11 cellular contexts compared by ENCODE assay signal in genomic region chr5:142322403-142322746, GRCh38. TPM values are rescaled to one million over a fixed set of nuclear protein-coding genes. Genes with fewer than 3 reads are reported as not detected.
DNase-seq lines count a peak whose midpoint lies in the region; ATAC-seq and TF ChIP-seq lines count a peak whose summit lies in the region.
"Had no signal": no experiment of that assay in that cellular context is flagged by ENCODE, and none has a peak within 500 bp of the region (broad histone marks: within the 10 kb centered on the region; RNA-seq: fewer than 3 reads in every experiment).

No MANE protein-coding gene starts in this region.

- 91 to 93% methylated on average over 5 of the region's 5 CpGs for WGBS in GM23248 (ENCODE audit: low coverage in 1 of 2, low lambda C conversion rate in 2 of 2, missing lambda C conversion rate in 2 of 2), 2 experiments
- no CpG with 5 or more reads among the region's 5 CpGs for WGBS in iPS DF 6.9 (ENCODE audit: insufficient coverage, insufficient read length)

- H3K27me3 Mint-ChIP-seq in activated CD8-positive, alpha-beta T cell treated with anti-CD3 and anti-CD28 coated beads for 36 hours: peaks cover 52% of the 10 kb centered on the region

- peak overlapping the region; percentile 72 for H3K4me2 ChIP-seq in GM23248 (ENCODE audit: unreplicated experiment)

- H3K9ac ChIP-seq in GM23248: peak overlapping the region; percentile 93

- ATAC-seq in GM18511 (IDR thresholded peaks at IDR 0.05; ENCODE audit: unreplicated experiment): no peak
- ATAC-seq in activated CD8-positive, alpha-beta T cell treated with anti-CD3 and anti-CD28 coated beads for 36 hours: no peak
- ATAC-seq: foreskin keratinocyte had no signal

- intact Hi-C loops in ascending aorta (cut with DNase I): loop anchor here (5.0 kb wide), 2 partner anchors 35 to 170 kb away; no protein-coding TSS in a partner anchor
- intact Hi-C loops in activated CD8-positive, alpha-beta T cell treated with anti-CD3 and anti-CD28 coated beads for 36 hours (cut with micrococcal nuclease): no loop called here

- in situ Hi-C loops in GM23248 (cut with MboI): loop anchor here (10.0 kb wide), 1 partner anchor 222 kb away; no protein-coding TSS in a partner anchor

- H3K4me1 ChIP-seq in GM23248 (ENCODE audit: insufficient read depth): peaks cover 61% of the 10 kb centered on the region
- peaks cover 3 to 32% of the 10 kb centered on the region in 2 donors for H3K4me1 ChIP-seq in ascending aorta
- peaks cover 8% of the 10 kb centered on the region for H3K4me1 ChIP-seq in iPS DF 6.9 (ENCODE audit: control insufficient read depth, insufficient read depth, low read length)

- no peaks in the 10 kb centered on the region for H3K9me3 Mint-ChIP-seq in activated CD8-positive, alpha-beta T cell treated with anti-CD3 and anti-CD28 coated beads for 36 hours
- H3K9me3 Mint-ChIP-seq: activated CD4-positive, alpha-beta T cell treated with anti-CD3 and anti-CD28 coated beads, Interleukin-2, amount 10 ng/mL, durations not matched to agents 24 days and 14 days had no signal

- no peak overlapping the region for H3K4me3 Mint-ChIP-seq in activated CD8-positive, alpha-beta T cell treated with anti-CD3 and anti-CD28 coated beads for 36 hours

- H3K36me3 Mint-ChIP-seq in activated CD8-positive, alpha-beta T cell treated with anti-CD3 and anti-CD28 coated beads for 36 hours (ENCODE audit: low read depth): no peaks in the 10 kb centered on the region

- no peak overlapping the region for H2AFZ ChIP-seq in GM23248

- peaks cover 39% of the 10 kb centered on the region for H3K4me1 Mint-ChIP-seq in activated CD8-positive, alpha-beta T cell treated with anti-CD3 and anti-CD28 coated beads for 36 hours (ENCODE audit: low read depth)

- H3K4me3 ChIP-seq in GM23248 (peak overlapping the region; percentile 80), ascending aorta (peak overlapping the region; percentile 83 to 90), iPS DF 6.9 (ENCODE audit: low read length) (peak overlapping the region; percentile 90; the same call in 1 of the 2 replicates), skeletal muscle cell (ENCODE audit: low read depth, low read length) (peak overlapping the region; percentile 92)

- no peak overlapping the region for H3K27ac Mint-ChIP-seq in activated CD8-positive, alpha-beta T cell treated with anti-CD3 and anti-CD28 coated beads for 36 hours
- H3K27ac Mint-ChIP-seq: activated CD4-positive, alpha-beta T cell treated with anti-CD3 and anti-CD28 coated beads, Interleukin-2, amount 10 ng/mL, durations not matched to agents 24 days and 14 days had no signal

- H3K9me3 ChIP-seq in GM23248 (ENCODE audit: low read depth) (no peaks in the 10 kb centered on the region), ascending aorta (no peaks in the 10 kb centered on the region), iPS DF 6.9 (ENCODE audit: control insufficient read depth, insufficient read depth, low read length) (no peaks in the 10 kb centered on the region)

- H4K20me1 ChIP-seq in GM23248 (ENCODE audit: insufficient read depth): no peaks in the 10 kb centered on the region

- no peak for DNase-seq in GM23248
- DNase-seq in ascending aorta (ENCODE audit: low spot score in 2 of 2): no peak
- DNase-seq in iPS DF 6.9 (ENCODE audit: low read depth, low spot score): no peak
- DNase-seq in skeletal muscle cell (ENCODE audit: low read depth): no peak
- no peak for DNase-seq in GF-D8 (lab: John Stamatoyannopoulos, UW)
- DNase-seq in stimulated activated CD4-positive, alpha-beta T cell treated with anti-CD3 and anti-CD28 coated beads, Interleukin-4, amount 100 ng/mL, for 4 hours: no peak
- DNase-seq in activated CD8-positive, alpha-beta T cell treated with anti-CD3 and anti-CD28 coated beads for 36 hours: no peak
- DNase-seq: activated CD4-positive, alpha-beta T cell treated with anti-CD3 and anti-CD28 coated beads, Interleukin-2, amount 10 ng/mL, durations not matched to agents 24 days and 14 days; foreskin keratinocyte; NCI-H146 had no signal

- peak overlapping the region; percentile 91 for H3K27ac ChIP-seq in GM23248
- H3K27ac ChIP-seq in ascending aorta: peak overlapping the region; percentile 96 to 98
- H3K27ac ChIP-seq in iPS DF 6.9 (ENCODE audit: low read length): no peak overlapping the region
- H3K27ac ChIP-seq: foreskin keratinocyte had no signal

- no peaks in the 10 kb centered on the region for H3K9me2 ChIP-seq in GM23248 (ENCODE audit: insufficient read depth)

- POLR2A ChIA-PET in activated CD8-positive, alpha-beta T cell treated with anti-CD3 and anti-CD28 coated beads for 36 hours (lab: Charles Lee): interaction anchor here (0.8 kb wide), 1 partner anchor 10 kb away, joined by 3 read pairs; no protein-coding TSS in a partner anchor

- H3K36me3 ChIP-seq in GM23248 (ENCODE audit: low read depth) (no peaks in the 10 kb centered on the region), ascending aorta (peaks cover 0 to 5% of the 10 kb centered on the region in 2 donors), iPS DF 6.9 (ENCODE audit: control insufficient read depth, insufficient read depth, low read length) (no peaks in the 10 kb centered on the region; the same call in 1 of the 2 replicates)

- H3K27me3 ChIP-seq in GM23248 (replicated peaks; ENCODE audit: insufficient read depth) (no peaks in the 10 kb centered on the region), ascending aorta (no peaks in the 10 kb centered on the region), iPS DF 6.9 (ENCODE audit: control insufficient read depth, insufficient read depth, low read length) (no peaks in the 10 kb centered on the region)
- H3K27me3 ChIP-seq: foreskin keratinocyte had no signal

- peaks cover 40% of the 10 kb centered on the region for H3F3A ChIP-seq in GM23248 (ENCODE audit: insufficient read depth)

- H3K79me2 ChIP-seq in GM23248 (ENCODE audit: insufficient read depth): peaks cover 84% of the 10 kb centered on the region

- CTCF ChIA-PET in activated CD8-positive, alpha-beta T cell treated with anti-CD3 and anti-CD28 coated beads for 36 hours (lab: Charles Lee): interaction anchor here (0.6 to 2.5 kb wide), 3 partner anchors 11 to 837 kb away, joined by 3 to 11 read pairs (median 3); no protein-coding TSS in a partner anchor

- TF ChIP-seq CTCF in ascending aorta (IDR thresholded peaks at IDR 0.05): no peak
- TF ChIP-seq CTCF in activated CD8-positive, alpha-beta T cell treated with anti-CD3 and anti-CD28 coated beads for 36 hours (IDR thresholded peaks at IDR 0.05): no peak

RNA-seq across cellular contexts. Expression of gene SPRY4, which starts 2.4 kb away (rescaled TPM):
- 10.9 and 12.8 TPM in 2 replicates for total RNA-seq in GM23248 (2014; rRNA removed; shearing (Covaris generic))
- 8.5 and 9.2 TPM in 2 replicates for polyA plus RNA-seq in GM23248 (2016; fragmentation: Nextera tagmentation; extraction: Ambion mirVana)
- 111 TPM for total RNA-seq in ascending aorta
- 1 to 10 TPM in 1 of 2 experiments, under 1 TPM in 1; 0.90 to 1.0 TPM for total RNA-seq in activated CD8-positive, alpha-beta T cell treated with anti-CD3 and anti-CD28 coated beads for 36 hours
